Comparison of ENCODE assay signal across 11 cellular contexts in the genomic region with DNA sequence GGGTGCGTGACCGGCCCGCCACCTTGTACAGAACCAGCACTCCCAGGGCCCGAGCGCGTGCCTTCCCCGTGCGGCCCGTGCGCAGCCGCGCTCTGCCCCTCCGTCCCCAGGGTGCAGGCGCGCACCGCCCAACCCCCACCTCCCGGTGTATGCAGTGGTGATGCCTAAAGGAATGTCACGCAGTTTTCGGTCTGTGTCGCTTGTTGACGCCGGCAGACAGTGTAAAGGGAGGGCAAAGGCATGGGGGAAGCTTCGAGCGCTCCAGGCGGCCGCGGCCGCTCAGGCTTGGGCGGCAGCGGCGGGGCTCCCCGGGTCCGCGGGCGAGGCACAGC. TPM values are rescaled to one million over a fixed set of nuclear protein-coding genes. Genes with fewer than 3 reads are reported as not detected.
DNase-seq lines count a peak whose midpoint lies in the region; ATAC-seq and TF ChIP-seq lines count a peak whose summit lies in the region.
"Had no signal": no experiment of that assay in that cellular context is flagged by ENCODE, and none has a peak within 500 bp of the region (broad histone marks: within the 10 kb centered on the region; RNA-seq: fewer than 3 reads in every experiment).

No MANE protein-coding gene starts in this region.

- H3K9ac ChIP-seq in smooth muscle cell (ENCODE audit: low read depth), result no peak overlapping the region

- H3F3A ChIP-seq in smooth muscle cell (ENCODE audit: low read depth), result no peaks in the 10 kb centered on the region

- no peak overlapping the region for H3K27ac ChIP-seq in smooth muscle cell (ENCODE audit: low read depth)

- DNase-seq in GM20000 (ENCODE audit: low spot score), result peak; percentile 52
- DNase-seq in RPMI8226, result peak; percentile 62
- DNase-seq in left cardiac atrium, result no peak
- no peak for DNase-seq in smooth muscle cell (lab: John Stamatoyannopoulos, UW; ENCODE audit: unreplicated experiment)
- DNase-seq in KBM-7, result no peak
- DNase-seq: stimulated activated naive CD4-positive, alpha-beta T cell had no signal

- ATAC-seq in left cardiac atrium (peak; percentile 5 to 35), HG03025 (IDR thresholded peaks at IDR 0.05; ENCODE audit: low FRiP score, unreplicated experiment) (no peak), GM18505 (IDR thresholded peaks at IDR 0.05; ENCODE audit: unreplicated experiment) (no peak), HG03457 (IDR thresholded peaks at IDR 0.05; ENCODE audit: unreplicated experiment) (no peak)

- no peaks in the 10 kb centered on the region for H3K9me3 ChIP-seq in smooth muscle cell (replicated peaks; ENCODE audit: low read depth)

- peaks cover 89% of the 10 kb centered on the region for H3K27me3 ChIP-seq in smooth muscle cell (ENCODE audit: low read depth)

- no peaks in the 10 kb centered on the region for H3K4me1 ChIP-seq in smooth muscle cell (ENCODE audit: low read depth)

- TF ChIP-seq POLR2A in GM18505 (IDR thresholded peaks at IDR 0.05; ENCODE audit: borderline replicate concordance, extremely low read depth, insufficient read depth, insufficient read length), result no peak

- H3K79me2 ChIP-seq in smooth muscle cell (ENCODE audit: low read depth), result no peaks in the 10 kb centered on the region

- WGBS in smooth muscle cell (ENCODE audit: low lambda C conversion rate), result 1% methylated on average over 15 of the region's 35 CpGs

- TF ChIP-seq CTCF in GM20000 (IDR thresholded peaks at IDR 0.05; ENCODE audit: extremely low read depth, missing control alignments), result no peak
- no peak for TF ChIP-seq CTCF in smooth muscle cell (IDR thresholded peaks at IDR 0.05; ENCODE audit: borderline replicate concordance, insufficient read depth, poor library complexity, severe bottlenecking)

- H2AFZ ChIP-seq in smooth muscle cell (ENCODE audit: low read depth), result no peak overlapping the region

- no peaks in the 10 kb centered on the region for H3K36me3 ChIP-seq in smooth muscle cell (ENCODE audit: low read depth)

- peak overlapping the region; percentile 24 for H3K4me3 ChIP-seq in smooth muscle cell

- in situ Hi-C loops in KBM-7 (cut with MboI; ENCODE audit: low pct_unique_long_range_greater_than_20kb, low sequenced_read_pairs), result no loop called here

- intact Hi-C loops in left cardiac atrium (cut with DNase I), result no loop called here

- H4K20me1 ChIP-seq in smooth muscle cell (ENCODE audit: low read depth), result no peaks in the 10 kb centered on the region

- peak overlapping the region; percentile 78 for H3K4me2 ChIP-seq in smooth muscle cell

RNA-seq across cellular contexts. Expression of a gene that starts 1.3 kb away (rescaled TPM):
- total RNA-seq in left cardiac atrium, result not detected
- total RNA-seq in smooth muscle cell, result not detected in 2 replicates
- polyA plus RNA-seq in smooth muscle cell, result not detected in 2 replicates

RNA-seq across cellular contexts. Expression of a gene that starts 3.3 kb away (rescaled TPM):
- not detected for total RNA-seq in left cardiac atrium
- not detected in 2 replicates for total RNA-seq in smooth muscle cell
- polyA plus RNA-seq in smooth muscle cell, result not detected in 2 replicates
- total RNA-seq: mononuclear cell had no signal
- polyA plus RNA-seq: adipose tissue had no signal

RNA-seq across cellular contexts. Expression of a gene that starts 19.8 kb away (rescaled TPM):
- 10 to 100 TPM; 31.2 to 32.5 TPM for total RNA-seq in left cardiac atrium
- 12.6 and 16.3 TPM in 2 replicates for total RNA-seq in smooth muscle cell
- polyA plus RNA-seq in smooth muscle cell, result 6.6 and 17.6 TPM in 2 replicates

RNA-seq across cellular contexts. Expression of a gene that starts 19.9 kb away (rescaled TPM):
- total RNA-seq in left cardiac atrium (10 to 100 TPM; 53.1 to 55.1 TPM), smooth muscle cell (32.7 and 69.5 TPM in 2 replicates)
- 84.9 and 94.1 TPM in 2 replicates for polyA plus RNA-seq in smooth muscle cell

RNA-seq across cellular contexts. Expression of a gene that starts 29.6 kb away (rescaled TPM):
- total RNA-seq in left cardiac atrium (not detected), smooth muscle cell (not detected in 2 replicates)
- polyA plus RNA-seq in smooth muscle cell, result 0.44 TPM in 1 of 2 replicates, not detected in the other
- total RNA-seq: mononuclear cell had no signal

Comparison
In these comparisons a context has a peak if more than half of its experiments do, and no peak if none do; other contexts are left out.
1. DNase-seq: peak in GM20000 (single experiment) and RPMI8226 (single experiment); none in left cardiac atrium (single experiment), smooth muscle cell (single experiment) and KBM-7 (single experiment).
2. ATAC-seq: peak in left cardiac atrium (2 of 2); none in HG03025 (single experiment), GM18505 (single experiment) and HG03457 (single experiment).